ENCODE assay signal across 8 cellular contexts in genomic region chr5:139904566-139905400, GRCh38.
DNase-seq lines count a peak whose midpoint lies in the region; ATAC-seq, FAIRE-seq and TF ChIP-seq lines count a peak whose summit lies in the region.
"Had no signal": no experiment of that assay in that cellular context is flagged by ENCODE, and none has a peak within 500 bp of the region (broad histone marks: within the 10 kb centered on the region; RNA-seq: fewer than 3 reads in every experiment).

No MANE protein-coding gene starts in this region.

- intact Hi-C loops in body of pancreas (cut with DNase I) (no loop called here), HepG2 (cut with micrococcal nuclease; ENCODE audit: unreplicated experiment) (no loop called here)

- H3K36me3 ChIP-seq in body of pancreas (replicated peaks in 1 of 2; ENCODE audit: insufficient read depth in 1 of 2, low read depth in 2 of 2), result no peaks in the 10 kb centered on the region
- no peaks in the 10 kb centered on the region for H3K36me3 ChIP-seq in HepG2 (replicated peaks in 1 of 2; ENCODE audit: control insufficient read depth in 1 of 2, insufficient read depth in 2 of 2, low read length in 2 of 2)
- no peaks in the 10 kb centered on the region for H3K36me3 ChIP-seq in thoracic aorta
- H3K36me3 ChIP-seq: neutrophil had no signal

- no peak overlapping the region for H2AFZ ChIP-seq in HepG2 (ENCODE audit: low read length)

- H3K4me2 ChIP-seq in HepG2 (ENCODE audit: low read depth, low read length), result peak overlapping the region; percentile 55; the same call in 1 of the 2 replicates

- POLR2A ChIA-PET in HepG2 (lab: Yijun Ruan, JAX), result no interaction called here

- no peaks in the 10 kb centered on the region for H4K20me1 ChIP-seq in HepG2 (ENCODE audit: insufficient read depth, low read length)

- TF ChIP-seq POLR2A in body of pancreas (IDR thresholded peaks at IDR 0.05) (no peak), HepG2 (IDR thresholded peaks at IDR 0.05; ENCODE audit: insufficient read depth in 1 of 2, low read depth in 2 of 2, low read length in 2 of 2) (no peak)

- no peak for TF ChIP-seq CTCF in body of pancreas (IDR thresholded peaks at IDR 0.05)
- TF ChIP-seq CTCF in HepG2 (CRISPR knock-in tag; IDR thresholded peaks at IDR 0.05), result no peak
- no peak for TF ChIP-seq CTCF in thoracic aorta (IDR thresholded peaks at IDR 0.05)

- no TSS peak for BruUV-seq in HepG2 (replicated peaks; lab: Mats Ljungman, UMichigan)

- no peaks in the 10 kb centered on the region for H3K27me3 ChIP-seq in body of pancreas
- peaks cover 9 to 62% of the 10 kb centered on the region in 2 experiments for H3K27me3 ChIP-seq in HepG2 (ENCODE audit: control insufficient read depth in 1 of 2, insufficient read depth in 2 of 2, low read length in 2 of 2)
- H3K27me3 ChIP-seq in thoracic aorta (replicated peaks; ENCODE audit: insufficient read depth), result no peaks in the 10 kb centered on the region

- H3K4me3 ChIP-seq in body of pancreas, result peak overlapping the region in 1 of 2 donors; percentile 41
- peak overlapping the region in 1 of 3 experiments; percentile 55; a peak in 2 of 6 replicates for H3K4me3 ChIP-seq in HepG2 (replicated peaks in 1 of 3; ENCODE audit: insufficient read depth in 1 of 3, low read depth in 2 of 3, low read length in 3 of 3)
- H3K4me3 ChIP-seq in thoracic aorta, result peak overlapping the region; percentile 71

- TF ChIP-seq RAD21 in HepG2 (CRISPR knock-in tag; IDR thresholded peaks at IDR 0.05), result no peak

- FAIRE-seq in HepG2 (lab: Jason Lieb, UNC), result no peak

- WGBS in body of pancreas, 2 donors, result 18 to 40% methylated on average over 9 to 32 of the region's 34 CpGs
- WGBS in HepG2 (ENCODE audit: low lambda C conversion rate), result 18% methylated on average over 14 of the region's 34 CpGs

- H3K9ac ChIP-seq in HepG2 (ENCODE audit: insufficient read depth, low read depth, low read length), result no peak overlapping the region

- ATAC-seq in HG02798 (IDR thresholded peaks at IDR 0.05; ENCODE audit: poor library complexity, unreplicated experiment) (peak; percentile 6), body of pancreas (peak; percentile 25), HepG2 (no peak; the same call in 1 of the 3 replicates), thoracic aorta (ENCODE audit: insufficient number of reproducible peaks, low FRiP score, low read depth) (no peak), GM18909 (IDR thresholded peaks at IDR 0.05; ENCODE audit: poor library complexity, unreplicated experiment) (no peak)

- TF ChIP-seq EP300 in HepG2 (IDR thresholded peaks at IDR 0.05; ENCODE audit: low read depth in 2 of 2, low read length in 2 of 2) (no peak), HepG2 (CRISPR knock-in tag; IDR thresholded peaks at IDR 0.05; ENCODE audit: borderline replicate concordance) (no peak)

- in situ Hi-C loops in HepG2 (cut with HindIII; ENCODE audit: extremely low pct_ligation_motif_present, low pct_unique_long_range_greater_than_20kb), result no loop called here

- H3K27ac ChIP-seq in body of pancreas (no peak overlapping the region), HepG2 (ENCODE audit: extremely low read length, insufficient read depth, low read length) (no peak overlapping the region), thoracic aorta (no peak overlapping the region)
- H3K27ac ChIP-seq: neutrophil had no signal

- H3K79me2 ChIP-seq in HepG2 (ENCODE audit: insufficient read depth, low read length), result no peaks in the 10 kb centered on the region

- H3K9me3 ChIP-seq in body of pancreas (no peaks in the 10 kb centered on the region), HepG2 (ENCODE audit: low read length) (no peaks in the 10 kb centered on the region), thoracic aorta (no peaks in the 10 kb centered on the region)
- H3K9me3 ChIP-seq: neutrophil had no signal

- DNase-seq in body of pancreas (peak in 1 of 4 donors; percentile 46), HepG2 (ENCODE audit: low spot score) (no peak), thoracic aorta (ENCODE audit: low spot score) (no peak), NCI-H1092 (lab: John Stamatoyannopoulos, UW) (no peak), NCI-H128 (lab: John Stamatoyannopoulos, UW; ENCODE audit: unreplicated experiment) (no peak)

- H3K4me1 ChIP-seq in body of pancreas (peaks cover 21% of the 10 kb centered on the region), HepG2 (ENCODE audit: insufficient read depth, low read length) (no peaks in the 10 kb centered on the region), thoracic aorta (ENCODE audit: control insufficient read depth in 1 of 2, low read depth in 2 of 2) (peaks cover 7 to 22% of the 10 kb centered on the region in 2 donors)

- CTCF ChIA-PET in HepG2 (lab: Yijun Ruan, JAX; ENCODE audit: low intra/inter-chr PET ratio, low total read pairs), result no interaction called here

TF ChIP-seq in HepG2, 621 proteins besides CTCF, POLR2A, EP300 and RAD21:
- TF ChIP-seq U2AF1 (optimal IDR thresholded peaks at IDR 0.05; ENCODE audit: low read depth, low read length) (no peak), ZNF101 (CRISPR knock-in tag; IDR thresholded peaks at IDR 0.05; ENCODE audit: borderline replicate concordance, low read depth) (no peak), ZNF687 (CRISPR knock-in tag; IDR thresholded peaks at IDR 0.05) (0 out of 2 replicates have a peak, but pooled peaks have one; percentile 3), ZNF652 (CRISPR knock-in tag; IDR thresholded peaks at IDR 0.05; ENCODE audit: borderline replicate concordance, low read depth) (peak; percentile 42; the same call in 1 of the 2 replicates), ZNF383 (CRISPR knock-in tag; IDR thresholded peaks at IDR 0.05; ENCODE audit: borderline replicate concordance) (no peak)

Comparison
In these comparisons a context has a peak if more than half of its experiments do, and no peak if none do; other contexts are left out.
1. ATAC-seq: peak in HG02798 (single experiment) and body of pancreas (single experiment); none in HepG2 (single experiment), thoracic aorta (single experiment) and GM18909 (single experiment).